ENCODE assay signal across 9 cellular contexts in the genomic region with DNA sequence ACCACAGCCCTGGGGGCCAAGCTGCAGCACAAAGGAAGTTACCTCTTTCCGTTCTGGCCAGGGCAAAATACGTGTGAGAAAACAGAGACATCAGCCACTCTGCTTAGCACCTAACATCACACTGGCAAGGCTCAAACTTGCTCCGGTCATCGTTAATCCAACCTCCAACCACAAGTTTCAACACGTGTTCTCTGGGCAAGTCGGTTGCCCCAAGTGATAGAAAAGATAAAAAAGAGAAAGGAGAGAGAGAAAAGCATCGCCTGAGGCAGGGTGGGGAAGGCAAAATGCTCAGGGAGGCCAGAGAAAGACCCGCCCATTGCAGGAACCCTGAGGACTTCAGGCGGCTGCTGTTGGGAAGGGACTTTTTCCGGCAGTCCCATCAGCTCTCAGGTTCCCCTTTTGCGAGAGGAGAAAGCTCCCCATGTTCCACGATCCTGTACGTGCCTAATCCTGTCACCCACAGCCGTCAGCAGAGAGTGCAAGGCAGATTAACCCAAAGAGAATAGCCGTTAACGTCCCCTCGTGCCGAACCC. TPM values are rescaled to one million over a fixed set of nuclear protein-coding genes. Genes with fewer than 3 reads are reported as not detected.
DNase-seq lines count a peak whose midpoint lies in the region; ATAC-seq lines count a peak whose summit lies in the region.
"Had no signal": no experiment of that assay in that cellular context is flagged by ENCODE, and none has a peak within 500 bp of the region (broad histone marks: within the 10 kb centered on the region; RNA-seq: fewer than 3 reads in every experiment).

No MANE protein-coding gene starts in this region.

- DNase-seq in EH (ENCODE audit: low read depth) (peak; percentile 48), UCSD-AML1 (lab: John Stamatoyannopoulos, UW; ENCODE audit: unreplicated experiment) (peak; percentile 40), myocyte (ENCODE audit: low read depth) (peak; percentile 28), G401 (ENCODE audit: low spot score) (no peak), KG1 (lab: John Stamatoyannopoulos, UW) (no peak)
- DNase-seq: NCI-H1048 had no signal

- in situ Hi-C loops in G401 (cut with HindIII; ENCODE audit: low sequenced_read_pairs) = no loop called here

- ATAC-seq in HG02642 (IDR thresholded peaks at IDR 0.05; ENCODE audit: poor library complexity, unreplicated experiment) (peak; percentile 37), GM21447 (IDR thresholded peaks at IDR 0.05; ENCODE audit: unreplicated experiment) (no peak), HG02970 (IDR thresholded peaks at IDR 0.05; ENCODE audit: low FRiP score, unreplicated experiment) (no peak)

RNA-seq across cellular contexts. Expression of gene B4GALNT4, which starts 18.5 kb away (rescaled TPM):
- total RNA-seq in myocyte = 0.40 and 1.3 TPM in 2 replicates
- 0.15 TPM for polyA plus RNA-seq in myocyte (2012)
- total RNA-seq in G401 (2014; rRNA removed; shearing (Covaris generic)) = 27.4 and 32.1 TPM in 2 replicates

RNA-seq across cellular contexts. Expression of gene IFITM3, which starts 30.1 kb away (rescaled TPM):
- 33.1 and 57.7 TPM in 2 replicates for total RNA-seq in myocyte
- polyA plus RNA-seq in myocyte (2012) = 352 TPM
- total RNA-seq in G401 (2014; rRNA removed; shearing (Covaris generic)) = 36.2 and 45.8 TPM in 2 replicates

RNA-seq across cellular contexts. Expression of gene IFITM1, which starts 36.9 kb away (rescaled TPM):
- 14.3 and 17.3 TPM in 2 replicates for total RNA-seq in myocyte
- 0.97 TPM for polyA plus RNA-seq in myocyte (2012)
- total RNA-seq in G401 (2014; rRNA removed; shearing (Covaris generic)) = 76.4 and 108 TPM in 2 replicates

RNA-seq across cellular contexts. Expression of gene IFITM2, which starts 43.2 kb away (rescaled TPM):
- total RNA-seq in myocyte = 12.5 and 14.4 TPM in 2 replicates
- 51.4 TPM for polyA plus RNA-seq in myocyte (2012)
- 7.8 and 31.3 TPM in 2 replicates for total RNA-seq in G401 (2014; rRNA removed; shearing (Covaris generic))

RNA-seq across cellular contexts. Expression of gene PKP3, which starts 43.2 kb away (rescaled TPM):
- 1.4 and 8.9 TPM in 2 replicates for total RNA-seq in myocyte
- polyA plus RNA-seq in myocyte (2012) = 1.2 TPM
- total RNA-seq in G401 (2014; rRNA removed; shearing (Covaris generic)) = 1.1 and 7.9 TPM in 2 replicates

Comparison
In these comparisons a context has a peak if more than half of its experiments do, and no peak if none do; other contexts are left out.
1. DNase-seq: peak in EH (single experiment), UCSD-AML1 (single experiment) and myocyte (single experiment); none in G401 (single experiment) and KG1 (single experiment).
2. RNA of gene B4GALNT4, which starts 18.5 kb away (total RNA-seq): 27.4 to 32.1 TPM in G401; 0.40 to 1.3 TPM in myocyte; every median in the first group is over 10 times any median in the second.